ENCODE assay signal across 1 cellular context in the genomic region with DNA sequence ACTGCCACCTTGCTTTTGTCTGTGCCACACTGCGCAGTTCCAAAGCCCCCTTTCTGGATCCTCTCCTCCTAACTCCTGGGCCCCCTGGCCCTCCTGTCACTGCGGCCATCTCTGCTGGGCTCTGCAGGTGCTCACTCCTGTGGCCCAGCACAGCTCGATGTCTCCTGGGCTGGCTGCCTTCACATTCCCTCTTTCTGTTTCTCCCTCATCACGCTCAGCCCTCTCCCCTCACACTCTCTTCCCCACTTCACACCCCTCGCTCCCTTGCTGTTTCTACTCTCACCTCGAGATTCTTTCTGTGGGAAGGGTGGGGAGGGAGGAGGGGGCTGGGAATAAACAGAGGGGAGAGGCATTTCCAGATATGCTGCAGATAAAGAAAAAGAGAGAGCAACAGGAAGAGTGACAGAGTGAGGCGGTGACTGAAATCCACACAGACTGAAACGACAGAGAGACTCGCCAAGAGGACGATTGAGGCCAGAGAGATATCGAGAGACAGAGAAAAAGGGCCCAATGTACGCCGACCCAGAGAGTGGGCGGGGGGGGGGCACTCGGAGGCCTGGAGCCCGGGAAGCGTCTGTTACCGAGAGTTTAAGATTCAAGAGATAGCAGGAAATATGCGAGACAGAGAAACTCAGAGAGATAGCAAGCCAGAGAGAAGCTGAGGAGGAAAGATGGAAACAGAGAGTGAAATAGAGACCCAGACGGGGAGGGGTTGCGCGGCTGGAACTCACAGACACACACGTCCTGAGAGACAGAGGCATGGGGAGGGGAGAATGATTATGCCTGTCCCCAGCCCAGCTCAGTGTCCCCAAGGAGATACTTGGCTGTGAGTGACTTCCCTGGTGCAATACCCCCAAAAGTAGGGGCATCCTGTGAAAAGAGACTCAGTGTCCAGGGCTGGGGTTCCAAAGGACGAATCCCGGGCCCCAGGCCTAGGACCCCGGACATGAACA.
TF ChIP-seq lines count a peak whose summit lies in the region.

No MANE protein-coding gene starts in this region.

TF ChIP-seq in K562, 482 proteins besides CTCF, POLR2A, EP300 and RAD21 (continued from another document and continues in another):
- TF ChIP-seq BRF1 (IDR thresholded peaks at IDR 0.05; ENCODE audit: borderline replicate concordance, extremely low read depth, insufficient read length) = no peak
- peak; percentile 15; the same call in 1 of the 2 replicates for TF ChIP-seq SMARCA5 (IDR thresholded peaks at IDR 0.05)
- no peak for TF ChIP-seq ILK (tag; IDR thresholded peaks at IDR 0.05; ENCODE audit: borderline replicate concordance, low read depth)
- TF ChIP-seq MIER1 (IDR thresholded peaks at IDR 0.05; ENCODE audit: low read depth) = no peak
- TF ChIP-seq NELFE (IDR thresholded peaks at IDR 0.05; ENCODE audit: insufficient read depth, insufficient read length) = no peak
- no peak for TF ChIP-seq ZNF24 (IDR thresholded peaks at IDR 0.05)
- no peak for TF ChIP-seq ESRRB (CRISPR knock-in tag; IDR thresholded peaks at IDR 0.05; ENCODE audit: borderline replicate concordance)
- TF ChIP-seq ZNF398 (CRISPR knock-in tag; IDR thresholded peaks at IDR 0.05) = no peak
- no peak for TF ChIP-seq E2F3 (CRISPR knock-in tag; IDR thresholded peaks at IDR 0.05)
- no peak for TF ChIP-seq ZNF395 (CRISPR knock-in tag; IDR thresholded peaks at IDR 0.05)
- no peak for TF ChIP-seq KAT2B (IDR thresholded peaks at IDR 0.05; ENCODE audit: low read depth, low read length)
- TF ChIP-seq TEAD1 (CRISPR knock-in tag; IDR thresholded peaks at IDR 0.05) = 0 out of 4 replicates have a peak, but pooled peaks of 1 of the 2 experiments have one; percentile 9
- TF ChIP-seq SMAD3 (CRISPR knock-in tag; conservative IDR thresholded peaks at IDR 0.05) = no peak
- TF ChIP-seq ZNF589 (CRISPR knock-in tag; IDR thresholded peaks at IDR 0.05; ENCODE audit: low read depth) = no peak
- no peak for TF ChIP-seq ZBTB17 (CRISPR knock-in tag; IDR thresholded peaks at IDR 0.05)
- TF ChIP-seq SMARCE1 (IDR thresholded peaks at IDR 0.05) = peak; percentile 34; the same call in 1 of the 2 replicates
- no peak for TF ChIP-seq NFYB (IDR thresholded peaks at IDR 0.05; ENCODE audit: extremely low read depth, insufficient read length)
- no peak for TF ChIP-seq GATAD2B (IDR thresholded peaks at IDR 0.05; ENCODE audit: borderline replicate concordance)
- no peak for TF ChIP-seq ELF2 (CRISPR knock-in tag; IDR thresholded peaks at IDR 0.05)
- TF ChIP-seq EWSR1 (IDR thresholded peaks at IDR 0.05; ENCODE audit: borderline replicate concordance, low read depth, partially characterized antibody) = no peak
- peak; percentile 91 for TF ChIP-seq EGR1 (conservative IDR thresholded peaks at IDR 0.05)
- no peak for TF ChIP-seq THAP12 (CRISPR knock-in tag; IDR thresholded peaks at IDR 0.05)
- no peak for TF ChIP-seq PRPF4 (IDR thresholded peaks at IDR 0.05; ENCODE audit: insufficient read depth, low read depth, low read length, poor library complexity, severe bottlenecking)
- no peak for TF ChIP-seq MEF2A (IDR thresholded peaks at IDR 0.05; ENCODE audit: control insufficient read depth, low read depth, low read length)
- TF ChIP-seq TAF15 (IDR thresholded peaks at IDR 0.05; ENCODE audit: low read depth, low read length) = no peak
- TF ChIP-seq, protein P1, sequence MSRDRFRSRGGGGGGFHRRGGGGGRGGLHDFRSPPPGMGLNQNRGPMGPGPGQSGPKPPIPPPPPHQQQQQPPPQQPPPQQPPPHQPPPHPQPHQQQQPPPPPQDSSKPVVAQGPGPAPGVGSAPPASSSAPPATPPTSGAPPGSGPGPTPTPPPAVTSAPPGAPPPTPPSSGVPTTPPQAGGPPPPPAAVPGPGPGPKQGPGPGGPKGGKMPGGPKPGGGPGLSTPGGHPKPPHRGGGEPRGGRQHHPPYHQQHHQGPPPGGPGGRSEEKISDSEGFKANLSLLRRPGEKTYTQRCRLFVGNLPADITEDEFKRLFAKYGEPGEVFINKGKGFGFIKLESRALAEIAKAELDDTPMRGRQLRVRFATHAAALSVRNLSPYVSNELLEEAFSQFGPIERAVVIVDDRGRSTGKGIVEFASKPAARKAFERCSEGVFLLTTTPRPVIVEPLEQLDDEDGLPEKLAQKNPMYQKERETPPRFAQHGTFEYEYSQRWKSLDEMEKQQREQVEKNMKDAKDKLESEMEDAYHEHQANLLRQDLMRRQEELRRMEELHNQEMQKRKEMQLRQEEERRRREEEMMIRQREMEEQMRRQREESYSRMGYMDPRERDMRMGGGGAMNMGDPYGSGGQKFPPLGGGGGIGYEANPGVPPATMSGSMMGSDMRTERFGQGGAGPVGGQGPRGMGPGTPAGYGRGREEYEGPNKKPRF (IDR thresholded peaks at IDR 0.05; ENCODE audit: low read depth, low read length) = no peak
- TF ChIP-seq TOE1 (IDR thresholded peaks at IDR 0.05; ENCODE audit: borderline replicate concordance) = 0 out of 2 replicates have a peak, but pooled peaks have one; percentile 8
- TF ChIP-seq TOE1 (CRISPR knock-in tag; IDR thresholded peaks at IDR 0.05; ENCODE audit: borderline replicate concordance, low read depth) = no peak
- TF ChIP-seq GTF2F1 (IDR thresholded peaks at IDR 0.05; ENCODE audit: low read depth, low read length) = no peak
- no peak for TF ChIP-seq BRCA1 (IDR thresholded peaks at IDR 0.05)
- no peak for TF ChIP-seq BRCA1 (CRISPR knock-in tag; IDR thresholded peaks at IDR 0.05)
- TF ChIP-seq, protein P2, sequence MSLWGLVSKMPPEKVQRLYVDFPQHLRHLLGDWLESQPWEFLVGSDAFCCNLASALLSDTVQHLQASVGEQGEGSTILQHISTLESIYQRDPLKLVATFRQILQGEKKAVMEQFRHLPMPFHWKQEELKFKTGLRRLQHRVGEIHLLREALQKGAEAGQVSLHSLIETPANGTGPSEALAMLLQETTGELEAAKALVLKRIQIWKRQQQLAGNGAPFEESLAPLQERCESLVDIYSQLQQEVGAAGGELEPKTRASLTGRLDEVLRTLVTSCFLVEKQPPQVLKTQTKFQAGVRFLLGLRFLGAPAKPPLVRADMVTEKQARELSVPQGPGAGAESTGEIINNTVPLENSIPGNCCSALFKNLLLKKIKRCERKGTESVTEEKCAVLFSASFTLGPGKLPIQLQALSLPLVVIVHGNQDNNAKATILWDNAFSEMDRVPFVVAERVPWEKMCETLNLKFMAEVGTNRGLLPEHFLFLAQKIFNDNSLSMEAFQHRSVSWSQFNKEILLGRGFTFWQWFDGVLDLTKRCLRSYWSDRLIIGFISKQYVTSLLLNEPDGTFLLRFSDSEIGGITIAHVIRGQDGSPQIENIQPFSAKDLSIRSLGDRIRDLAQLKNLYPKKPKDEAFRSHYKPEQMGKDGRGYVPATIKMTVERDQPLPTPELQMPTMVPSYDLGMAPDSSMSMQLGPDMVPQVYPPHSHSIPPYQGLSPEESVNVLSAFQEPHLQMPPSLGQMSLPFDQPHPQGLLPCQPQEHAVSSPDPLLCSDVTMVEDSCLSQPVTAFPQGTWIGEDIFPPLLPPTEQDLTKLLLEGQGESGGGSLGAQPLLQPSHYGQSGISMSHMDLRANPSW (CRISPR knock-in tag; IDR thresholded peaks at IDR 0.05) = no peak
- TF ChIP-seq KAT8 (IDR thresholded peaks at IDR 0.05; ENCODE audit: low read depth) = no peak
- TF ChIP-seq NCOA1 (IDR thresholded peaks at IDR 0.05; ENCODE audit: low read depth) = no peak
- TF ChIP-seq ZNF217 (CRISPR knock-in tag; IDR thresholded peaks at IDR 0.05) = no peak
- TF ChIP-seq THAP7 (CRISPR knock-in tag; IDR thresholded peaks at IDR 0.05) = no peak
- no peak for TF ChIP-seq SETDB1 (IDR thresholded peaks at IDR 0.05; ENCODE audit: low read length)
- TF ChIP-seq ZNF707 (CRISPR knock-in tag; conservative IDR thresholded peaks at IDR 0.05) = 0 out of 2 replicates have a peak, but pooled peaks have one; percentile 10
- TF ChIP-seq XRCC3 (IDR thresholded peaks at IDR 0.05) = no peak
- 0 out of 2 replicates have a peak, but pooled peaks have one; percentile 24 for TF ChIP-seq CBFA2T3 (IDR thresholded peaks at IDR 0.05)
- TF ChIP-seq RREB1 (CRISPR knock-in tag; IDR thresholded peaks at IDR 0.05) = no peak
